25 cellular contexts compared by ENCODE assay signal in genomic region chr12:127664901-127665300, GRCh38.
"Had no signal": no experiment of that assay in that cellular context is flagged by ENCODE, and none has a peak within 500 bp of the region (broad histone marks: within the 10 kb centered on the region; RNA-seq: fewer than 3 reads in every experiment).

No MANE protein-coding gene starts in this region.

- H3K4me3 ChIP-seq: adrenal gland, breast epithelium, Peyer's patch, SJCRH30 had no signal

- H3K36me3 ChIP-seq: adrenal gland, breast epithelium, Peyer's patch, SJCRH30 had no signal

- H3K9me3 ChIP-seq: adrenal gland, breast epithelium, Peyer's patch, SJCRH30 had no signal

- DNase-seq: activated CD4-positive, alpha-beta T cell treated with anti-CD3 and anti-CD28 coated beads for 48 hours; activated CD4-positive, alpha-beta T cell treated with anti-CD3 and anti-CD28 coated beads, Interleukin-2, amount 50 U/mL, for 4 hours; activated CD4-positive, CD25-positive, alpha-beta regulatory T cell treated with anti-CD3 and anti-CD28 coated beads, Interleukin-2, amount 50 U/mL, for 72 hours; activated CD8-positive, alpha-beta memory T cell treated with anti-CD3 and anti-CD28 coated beads, Interleukin-2, amount 50 U/mL, for 48 hours; activated CD8-positive, alpha-beta T cell treated with anti-CD3 and anti-CD28 coated beads, Interleukin-2, amount 10 ng/mL, durations not matched to agents 7 days and 5 days; activated naive CD4-positive, alpha-beta T cell treated with anti-CD3 and anti-CD28 coated beads, Interleukin-2, amount 50 U/mL, for 16 hours; activated naive CD8-positive, alpha-beta T cell treated with anti-CD3 and anti-CD28 coated beads, Interleukin-2, amount 10 ng/mL, durations not matched to agents 7 days and 5 days; activated T-cell treated with anti-CD3 and anti-CD28 coated beads, Interleukin-2, amount 50 U/mL, for 1 hour; adrenal gland; anterior cingulate cortex; caudate nucleus; MV-4-11; NCI-H1105; NCI-H1436; NCI-H1694 treated with DMSO at 0.1 percent for 48 hours; NCI-H2029 treated with DMSO at 0.1 percent for 48 hours; NCI-H446; NCI-H524; Peyer's patch; Right ventricle myocardium superior; SJCRH30 had no signal

- H3K4me1 Mint-ChIP-seq: activated naive CD8-positive, alpha-beta T cell treated with anti-CD3 and anti-CD28 coated beads, Interleukin-2, amount 10 ng/mL, durations not matched to agents 7 days and 5 days; WTC11 had no signal

- H3K27me3 Mint-ChIP-seq: activated naive CD8-positive, alpha-beta T cell treated with anti-CD3 and anti-CD28 coated beads, Interleukin-2, amount 10 ng/mL, durations not matched to agents 7 days and 5 days had no signal

- H3K4me3 Mint-ChIP-seq: activated CD8-positive, alpha-beta T cell treated with anti-CD3 and anti-CD28 coated beads, Interleukin-2, amount 10 ng/mL, durations not matched to agents 7 days and 5 days; activated naive CD8-positive, alpha-beta T cell treated with anti-CD3 and anti-CD28 coated beads, Interleukin-2, amount 10 ng/mL, durations not matched to agents 7 days and 5 days; T-helper 1 cell treated with Interleukin-12 subunit alpha and Interleukin-12 subunit beta and Interleukin-4 antibody, amounts not matched to agents 30 μg/mL and 1 μg/mL, for 36 hours; WTC11 had no signal

- H3K27ac ChIP-seq: adrenal gland, breast epithelium, Peyer's patch, RWPE1, SJCRH30 had no signal

- ATAC-seq: activated CD8-positive, alpha-beta T cell treated with anti-CD3 and anti-CD28 coated beads, Interleukin-2, amount 10 ng/mL, durations not matched to agents 7 days and 5 days; WTC11 had no signal

- H3K4me1 ChIP-seq: adrenal gland, breast epithelium, Peyer's patch, SJCRH30 had no signal

- H3K27ac Mint-ChIP-seq: activated CD8-positive, alpha-beta T cell treated with anti-CD3 and anti-CD28 coated beads, Interleukin-2, amount 10 ng/mL, durations not matched to agents 7 days and 5 days; activated naive CD8-positive, alpha-beta T cell treated with anti-CD3 and anti-CD28 coated beads, Interleukin-2, amount 10 ng/mL, durations not matched to agents 7 days and 5 days; T-helper 1 cell treated with Interleukin-12 subunit alpha and Interleukin-12 subunit beta and Interleukin-4 antibody, amounts not matched to agents 30 μg/mL and 1 μg/mL, for 36 hours; WTC11 had no signal

- H3K27me3 ChIP-seq: adrenal gland, breast epithelium, Peyer's patch, SJCRH30 had no signal
